In the genomic region with DNA sequence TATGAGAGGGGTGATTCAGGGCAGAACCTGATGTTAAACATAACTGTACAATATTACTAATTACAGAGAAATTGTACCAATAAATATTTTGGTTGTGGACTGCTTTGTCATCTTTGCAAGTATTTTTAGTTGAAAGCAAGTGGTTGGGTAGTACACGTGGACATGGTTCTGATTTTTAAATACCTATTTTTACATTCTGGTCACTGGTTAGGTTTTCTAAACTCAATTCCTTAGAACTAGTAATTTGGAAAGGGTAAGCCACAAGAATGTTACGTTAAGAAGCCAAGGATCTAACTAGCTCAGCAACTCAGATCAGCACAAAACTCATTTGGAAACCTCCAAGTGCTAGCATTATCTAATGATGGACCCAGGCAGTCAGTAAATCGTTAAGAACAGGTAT, we compare ENCODE assay signal across 9 cellular contexts. TPM values are rescaled to one million over a fixed set of nuclear protein-coding genes. Genes with fewer than 3 reads are reported as not detected.
A peak's percentile ranks its signal among the peaks of the same experiment; 100 is the strongest.
DNase-seq lines count a peak whose midpoint lies in the region; ATAC-seq and TF ChIP-seq lines count a peak whose summit lies in the region.
"Had no signal": no experiment of that assay in that cellular context is flagged by ENCODE, and none has a peak within 500 bp of the region (broad histone marks: within the 10 kb centered on the region; RNA-seq: fewer than 3 reads in every experiment).

No MANE protein-coding gene starts in this region.

- intact Hi-C loops in Panc1 (cut with micrococcal nuclease; ENCODE audit: unreplicated experiment) (loop anchor here (5.0 to 10.0 kb wide), 2 partner anchors 126 to 173 kb away; no protein-coding TSS in a partner anchor), Right ventricle myocardium superior (cut with DNase I) (no loop called here)

- H3K9me3 ChIP-seq in Panc1 (ENCODE audit: control insufficient read depth, insufficient read depth, low read depth, low read length) (peaks cover 13% of the 10 kb centered on the region; the same call in 1 of the 2 replicates), WERI-Rb-1 (ENCODE audit: severe bottlenecking) (no peaks in the 10 kb centered on the region)

- peak; percentile 16 for DNase-seq in GM10248 (ENCODE audit: extremely low spot score)
- no peak for DNase-seq in Panc1 (ENCODE audit: low read depth, low spot score)
- DNase-seq in fibroblast of the aortic adventitia (ENCODE audit: low read depth): peak; percentile 43
- DNase-seq in stimulated activated effector memory CD8-positive, alpha-beta T cell treated with anti-CD3 and anti-CD28 coated beads, Interleukin-12 subunit alpha, Interleukin-12 subunit beta, amount 100 ng/mL, for 72 hours (ENCODE audit: low spot score in 2 of 2): no peak
- DNase-seq in Right ventricle myocardium superior: no peak
- no peak for DNase-seq in SKM-1 treated with dmso at 0.1 percent for 144 hours (lab: John Stamatoyannopoulos, UW; ENCODE audit: unreplicated experiment)
- no peak for DNase-seq in COLO829 (ENCODE audit: low spot score)
- no peak for DNase-seq in WERI-Rb-1
- DNase-seq: mucosa of descending colon had no signal

- no peak overlapping the region for H3K4me3 Mint-ChIP-seq in stimulated activated effector memory CD8-positive, alpha-beta T cell treated with anti-CD3 and anti-CD28 coated beads, Interleukin-12 subunit alpha, Interleukin-12 subunit beta, amount 100 ng/mL, for 72 hours

- H3K4me3 ChIP-seq in Panc1 (ENCODE audit: low read depth in 2 of 2, low read length in 2 of 2) (peak overlapping the region; percentile 83 to 89), fibroblast of the aortic adventitia (ENCODE audit: low read depth, low read length) (peak overlapping the region; percentile 83), WERI-Rb-1 (ENCODE audit: low read depth, low read length) (no peak overlapping the region)
- H3K4me3 ChIP-seq: mucosa of descending colon had no signal

- H3K4me1 ChIP-seq in Panc1 (ENCODE audit: control insufficient read depth, insufficient read depth, low read length): peaks cover 38% of the 10 kb centered on the region

- no peak for ATAC-seq in Panc1
- peak; percentile 22 for ATAC-seq in stimulated activated effector memory CD8-positive, alpha-beta T cell treated with anti-CD3 and anti-CD28 coated beads, Interleukin-12 subunit alpha, Interleukin-12 subunit beta, amount 100 ng/mL, for 72 hours
- no peak for ATAC-seq in Right ventricle myocardium superior (ENCODE audit: poor library complexity)
- ATAC-seq: mucosa of descending colon had no signal

- H3K27me3 ChIP-seq in Panc1 (ENCODE audit: control insufficient read depth, insufficient read depth, low read length) (no peaks in the 10 kb centered on the region), WERI-Rb-1 (ENCODE audit: insufficient read depth, low read depth, severe bottlenecking) (no peaks in the 10 kb centered on the region)

- TF ChIP-seq CTCF in GM10248 (IDR thresholded peaks at IDR 0.05; ENCODE audit: control extremely low read depth, extremely low read depth, low read depth, missing control alignments): no peak
- TF ChIP-seq CTCF in Panc1 (IDR thresholded peaks at IDR 0.05): no peak
- TF ChIP-seq CTCF in fibroblast of the aortic adventitia (IDR thresholded peaks at IDR 0.05; ENCODE audit: insufficient read depth, low read length): no peak
- no peak for TF ChIP-seq CTCF in WERI-Rb-1 (IDR thresholded peaks at IDR 0.05; ENCODE audit: low read depth, low read length)

- TSS peak; percentile 52 for BruUV-seq in Panc1 (replicated peaks; lab: Mats Ljungman, UMichigan)

- H3K36me3 Mint-ChIP-seq in stimulated activated effector memory CD8-positive, alpha-beta T cell treated with anti-CD3 and anti-CD28 coated beads, Interleukin-12 subunit alpha, Interleukin-12 subunit beta, amount 100 ng/mL, for 72 hours: no peaks in the 10 kb centered on the region

- H3K9me3 Mint-ChIP-seq in stimulated activated effector memory CD8-positive, alpha-beta T cell treated with anti-CD3 and anti-CD28 coated beads, Interleukin-12 subunit alpha, Interleukin-12 subunit beta, amount 100 ng/mL, for 72 hours: no peaks in the 10 kb centered on the region

- H3K27ac Mint-ChIP-seq in stimulated activated effector memory CD8-positive, alpha-beta T cell treated with anti-CD3 and anti-CD28 coated beads, Interleukin-12 subunit alpha, Interleukin-12 subunit beta, amount 100 ng/mL, for 72 hours: no peak overlapping the region

- in situ Hi-C loops in Panc1 (cut with HindIII; ENCODE audit: low pct_unique_long_range_greater_than_20kb, low sequenced_read_pairs): no loop called here

- CTCF ChIA-PET in GM10248 (lab: Yijun Ruan, JAX) (interaction anchor here (1.1 to 1.4 kb wide), 2 partner anchors 11 to 14 kb away, joined by 3 to 5 read pairs; no protein-coding TSS in a partner anchor), Panc1 (lab: Charles Lee) (interaction anchor here (1.0 kb wide), 1 partner anchor 175 kb away, joined by 3 read pairs; no protein-coding TSS in a partner anchor)

- peak overlapping the region; percentile 93 for H3K27ac ChIP-seq in Panc1 (ENCODE audit: low read length)
- no peak overlapping the region for H3K27ac ChIP-seq in WERI-Rb-1

- H3K36me3 ChIP-seq in Panc1 (ENCODE audit: control insufficient read depth, insufficient read depth, low read length) (no peaks in the 10 kb centered on the region; the same call in 1 of the 2 replicates), WERI-Rb-1 (no peaks in the 10 kb centered on the region; the same call in 1 of the 2 replicates)

- POLR2A ChIA-PET in GM10248 (lab: Yijun Ruan, JAX) (no interaction called here), Panc1 (lab: Charles Lee) (no interaction called here)

- peaks cover 30% of the 10 kb centered on the region for H3K4me1 Mint-ChIP-seq in stimulated activated effector memory CD8-positive, alpha-beta T cell treated with anti-CD3 and anti-CD28 coated beads, Interleukin-12 subunit alpha, Interleukin-12 subunit beta, amount 100 ng/mL, for 72 hours

RNA-seq across cellular contexts. Expression of a gene that starts 2.7 kb away (rescaled TPM):
- total RNA-seq in Panc1 (2021; ENCODE audit: unreplicated experiment) (199 TPM), fibroblast of the aortic adventitia (ENCODE audit: low replicate concordance) (117 and 130 TPM in 2 replicates), Right ventricle myocardium superior (88.8 TPM)
- 122 TPM for polyA plus RNA-seq in Panc1 (2012; ENCODE audit: insufficient read length)

Comparison
In these comparisons a context has a peak if more than half of its experiments do, and no peak if none do; other contexts are left out.
1. DNase-seq: peak in GM10248 (single experiment) and fibroblast of the aortic adventitia (single experiment); none in Panc1 (single experiment), stimulated activated effector memory CD8-positive, alpha-beta T cell treated with anti-CD3 and anti-CD28 coated beads, Interleukin-12 subunit alpha, Interleukin-12 subunit beta, amount 100 ng/mL, for 72 hours (0 of 2), Right ventricle myocardium superior (single experiment), SKM-1 treated with dmso at 0.1 percent for 144 hours (single experiment), COLO829 (single experiment) and WERI-Rb-1 (single experiment).